Comparison of ENCODE assay signal across 8 cellular contexts in genomic region chr11:72752088-72752914, GRCh38. TPM values are rescaled to one million over a fixed set of nuclear protein-coding genes. Genes with fewer than 3 reads are reported as not detected.
DNase-seq lines count a peak whose midpoint lies in the region; ATAC-seq, FAIRE-seq and TF ChIP-seq lines count a peak whose summit lies in the region.

ARAP1 (minus strand) TSS chr11:72752408; CDS start chr11:72727128, 25,280 bp downstream.

- peak within 1 kb of the TSS; percentile 88 for H3K4me3 Mint-ChIP-seq in neural progenitor cell

- peak within 1 kb of the TSS; percentile 88 for H2AFZ ChIP-seq in neural progenitor cell (replicated peaks)

- peak within 1 kb of the TSS; percentile 80 to 90 (median 87) for H3K9ac ChIP-seq in BLaER1 treated with 17β-estradiol and CSF1 and Interleukin-3, amounts not matched to agents 10 nM and 100 nM
- H3K9ac ChIP-seq in neural progenitor cell: peak within 1 kb of the TSS; percentile 17
- peak within 1 kb of the TSS; percentile 54 to 68 for H3K9ac ChIP-seq in stomach smooth muscle (ENCODE audit: low read length in 2 of 2)

- H3K4me2 ChIP-seq in BLaER1 treated with 17β-estradiol and CSF1 and Interleukin-3, amounts not matched to agents 10 nM and 100 nM: peak within 1 kb of the TSS; percentile 92 to 100 (median 98)
- H3K4me2 ChIP-seq in neural progenitor cell: peak within 1 kb of the TSS; percentile 94

- peaks cover 19% of the 10 kb centered on the region for H3K4me1 Mint-ChIP-seq in neural progenitor cell

- peaks cover 4 to 56% (median 31%) of the 10 kb centered on the region in 11 experiments; a peak in 20 of 22 replicates for H4K20me1 ChIP-seq in BLaER1 treated with 17β-estradiol and CSF1 and Interleukin-3, amounts not matched to agents 10 nM and 100 nM
- peaks cover 2% of the 10 kb centered on the region for H4K20me1 ChIP-seq in neural progenitor cell (ENCODE audit: low read depth)

- no peaks in the 10 kb centered on the region for H3F3A ChIP-seq in neural progenitor cell (ENCODE audit: low read depth)

- H3K27ac ChIP-seq in BLaER1 treated with 17β-estradiol and CSF1 and Interleukin-3, amounts not matched to agents 10 nM and 100 nM: peak within 1 kb of the TSS; percentile 61 to 92 (median 86); a peak in 21 of 22 replicates
- H3K27ac ChIP-seq in neural progenitor cell (no peak within 1 kb of the TSS), stomach smooth muscle (ENCODE audit: low read length) (no peak within 1 kb of the TSS)

- H3K9me3 Mint-ChIP-seq in neural progenitor cell: no peaks in the 10 kb centered on the region

- peak within 1 kb of the TSS; percentile 63 to 99 (median 88) for H3K4me3 ChIP-seq in BLaER1 treated with 17β-estradiol and CSF1 and Interleukin-3, amounts not matched to agents 10 nM and 100 nM
- peak within 1 kb of the TSS; percentile 84 to 86 for H3K4me3 ChIP-seq in foreskin fibroblast (ENCODE audit: low read depth in 1 of 2, low read length in 2 of 2)
- peak within 1 kb of the TSS; percentile 66 for H3K4me3 ChIP-seq in neural progenitor cell
- H3K4me3 ChIP-seq in stomach smooth muscle (ENCODE audit: low read length in 2 of 2): peak within 1 kb of the TSS; percentile 72 to 78

- peak; percentile 97 for DNase-seq in HTR-8/SVneo (ENCODE audit: insufficient read length, low spot score)
- DNase-seq in activated effector memory CD4-positive, alpha-beta T cell treated with anti-CD3 and anti-CD28 coated beads, Interleukin-2, amount 50 U/mL, for 16 hours: peak; percentile 93
- DNase-seq in foreskin fibroblast: peak; percentile 54 to 81
- DNase-seq in neural progenitor cell (ENCODE audit: low spot score): peak; percentile 88

- peaks cover 18% of the 10 kb centered on the region for H3K79me2 ChIP-seq in neural progenitor cell (ENCODE audit: low read depth)

- peak; percentile 67 for TF ChIP-seq POLR2A in Raji (IDR thresholded peaks at IDR 0.05; ENCODE audit: insufficient read depth, low read depth, low read length)

- no peaks in the 10 kb centered on the region for H3K27me3 ChIP-seq in BLaER1 treated with 17β-estradiol and CSF1 and Interleukin-3, amounts not matched to agents 10 nM and 100 nM
- no peaks in the 10 kb centered on the region for H3K27me3 ChIP-seq in neural progenitor cell
- no peaks in the 10 kb centered on the region for H3K27me3 ChIP-seq in stomach smooth muscle (ENCODE audit: control insufficient read depth in 1 of 2, insufficient read depth in 2 of 2, low read length in 2 of 2)

- peaks cover 8% of the 10 kb centered on the region for H3K27me3 Mint-ChIP-seq in neural progenitor cell (ENCODE audit: insufficient read depth, low read depth)

- H3K36me3 ChIP-seq in BLaER1 treated with 17β-estradiol and CSF1 and Interleukin-3, amounts not matched to agents 10 nM and 100 nM: peaks cover 0 to 18% (median 7%) of the 10 kb centered on the region in 11 experiments; a peak in 10 of 22 replicates
- H3K36me3 ChIP-seq in neural progenitor cell: no peaks in the 10 kb centered on the region
- peaks cover 2 to 6% of the 10 kb centered on the region in 2 donors for H3K36me3 ChIP-seq in stomach smooth muscle (ENCODE audit: control insufficient read depth in 2 of 2, insufficient read depth in 2 of 2, low read length in 2 of 2)

- H3K4me1 ChIP-seq in BLaER1 treated with 17β-estradiol and CSF1 and Interleukin-3, amounts not matched to agents 10 nM and 100 nM: peaks cover 39 to 76% (median 60%) of the 10 kb centered on the region in 10 experiments
- H3K4me1 ChIP-seq in neural progenitor cell: peaks cover 18% of the 10 kb centered on the region
- peaks cover 16% of the 10 kb centered on the region for H3K4me1 ChIP-seq in stomach smooth muscle (ENCODE audit: control insufficient read depth, insufficient read depth, low read length)

- H3K27ac Mint-ChIP-seq in neural progenitor cell: peak within 1 kb of the TSS; percentile 92

- TF ChIP-seq CTCF in foreskin fibroblast (IDR thresholded peaks at IDR 0.05; ENCODE audit: low read depth, low read length): no peak
- no peak for TF ChIP-seq CTCF in neural progenitor cell (IDR thresholded peaks at IDR 0.05)

- FAIRE-seq in HTR-8/SVneo (lab: Jason Lieb, UNC): peak; percentile 96

- no peaks in the 10 kb centered on the region for H3K9me3 ChIP-seq in BLaER1 treated with 17β-estradiol and CSF1 and Interleukin-3, amounts not matched to agents 10 nM and 100 nM (replicated peaks in 1 of 11)
- H3K9me3 ChIP-seq in neural progenitor cell (ENCODE audit: low read depth) (no peaks in the 10 kb centered on the region), stomach smooth muscle (ENCODE audit: control insufficient read depth in 2 of 2, low read length in 2 of 2) (no peaks in the 10 kb centered on the region)

- peak; percentile 58 for ATAC-seq in GM19324 (IDR thresholded peaks at IDR 0.05; ENCODE audit: low FRiP score, unreplicated experiment)

- H3K36me3 Mint-ChIP-seq in neural progenitor cell: peaks cover 7% of the 10 kb centered on the region

RNA-seq across cellular contexts. Expression of gene ARAP1, which starts in this region (rescaled TPM):
- 17.6 and 46.1 TPM in 2 replicates for total RNA-seq in neural progenitor cell (ENCODE audit: low replicate concordance)

Comparison
In these comparisons a context has a peak if more than half of its experiments do, and no peak if none do; other contexts are left out.
1. H3K27ac ChIP-seq: peak in BLaER1 treated with 17β-estradiol and CSF1 and Interleukin-3, amounts not matched to agents 10 nM and 100 nM (11 of 11); none in neural progenitor cell (single experiment) and stomach smooth muscle (single experiment).
2. H3K9ac ChIP-seq: peak in every context shown above with its lines; median percentile 87 in BLaER1 treated with 17β-estradiol and CSF1 and Interleukin-3, amounts not matched to agents 10 nM and 100 nM; 61 in stomach smooth muscle; 17 in neural progenitor cell.
3. Peak in every context shown above with its lines, with median percentiles within 50 percentile points of each other: H3K4me3 ChIP-seq and DNase-seq.